Comparison of ENCODE assay signal across 32 cellular contexts in genomic region chr17:32357615-32358014, GRCh38.
"Had no signal": no experiment of that assay in that cellular context is flagged by ENCODE, and none has a peak within 500 bp of the region (broad histone marks: within the 10 kb centered on the region; RNA-seq: fewer than 3 reads in every experiment).

No MANE protein-coding gene starts in this region.

- H3K9me3 ChIP-seq: colonic mucosa, heart left ventricle, left lung, lower lobe of right lung, pancreas, prostate gland, thoracic aorta had no signal

- H3K4me3 ChIP-seq: cardiac muscle cell, colonic mucosa, heart left ventricle, left lung, lower lobe of right lung, pancreas, prostate gland, thoracic aorta had no signal

- H3K27me3 Mint-ChIP-seq: activated CD4-positive, alpha-beta memory T cell treated with anti-CD3 and anti-CD28 coated beads for 36 hours; activated naive CD8-positive, alpha-beta T cell; stimulated activated naive CD8-positive, alpha-beta T cell treated with anti-CD3 and anti-CD28 coated beads, Interleukin-15, Interleukin-2, amounts not matched to agents 100 ng/mL and 50 ng/mL, for 24 hours had no signal

- ATAC-seq: heart left ventricle; left lung; lower lobe of right lung; pancreas; sciatic nerve; stimulated activated effector memory CD8-positive, alpha-beta T cell treated with anti-CD3 and anti-CD28 coated beads, Interleukin-12 subunit alpha, Interleukin-12 subunit beta, amount 100 ng/mL, for 72 hours had no signal

- H3K27ac ChIP-seq: cardiac muscle cell, colonic mucosa, heart left ventricle, left lung, lower lobe of right lung, pancreas, prostate gland, thoracic aorta, VCaP had no signal

- H3K4me3 Mint-ChIP-seq: activated CD4-positive, alpha-beta memory T cell treated with anti-CD3 and anti-CD28 coated beads for 36 hours; stimulated activated effector memory CD8-positive, alpha-beta T cell treated with anti-CD3 and anti-CD28 coated beads, Interleukin-12 subunit alpha, Interleukin-12 subunit beta, amount 100 ng/mL, for 72 hours had no signal

- DNase-seq: activated CD4-positive, alpha-beta memory T cell treated with anti-CD3 and anti-CD28 coated beads for 36 hours; activated CD4-positive, alpha-beta T cell treated with anti-CD3 and anti-CD28 coated beads for 48 hours; activated T-cell treated with anti-CD3 and anti-CD28 coated beads, Interleukin-2, amount 50 U/mL, for 48 hours; anterior cingulate cortex; cerebellar nuclear complex; colonic mucosa; effector CD8-positive, alpha-beta T cell; erythroblast; foreskin fibroblast; heart left ventricle; hypothalamus; immature natural killer cell; kidney glomerular epithelial cell; left lung; lower lobe of right lung; mesendoderm; nucleus accumbens; pancreas; retina; small intestine; stimulated activated CD4-positive, alpha-beta T cell treated with anti-CD3 and anti-CD28 coated beads, Interleukin-4, amount 100 ng/mL, for 24 hours; T-helper 1 cell; trophoblast cell had no signal

- H3K27me3 ChIP-seq: cardiac muscle cell, colonic mucosa, heart left ventricle, left lung, pancreas had no signal

- H3K9me3 Mint-ChIP-seq: activated CD4-positive, alpha-beta memory T cell treated with anti-CD3 and anti-CD28 coated beads for 36 hours; activated T-helper 2 cell treated with anti-CD3 and anti-CD28 coated beads, Interferon-gamma antibody, Interleukin-2, Interleukin-4, amounts not matched to agents 10 μg/mL and 5 μg/mL and 100 μg/mL, durations not matched to agents 14 hours and 24 hours and 36 hours; immature natural killer cell; stimulated activated effector memory CD8-positive, alpha-beta T cell treated with anti-CD3 and anti-CD28 coated beads, Interleukin-12 subunit alpha, Interleukin-12 subunit beta, amount 100 ng/mL, for 72 hours; stimulated activated naive CD8-positive, alpha-beta T cell treated with anti-CD3 and anti-CD28 coated beads, Interleukin-15, Interleukin-2, amounts not matched to agents 100 ng/mL and 50 ng/mL, for 24 hours had no signal

- H3K27ac Mint-ChIP-seq: activated CD4-positive, alpha-beta memory T cell treated with anti-CD3 and anti-CD28 coated beads for 36 hours; activated naive CD8-positive, alpha-beta T cell; activated T-helper 2 cell treated with anti-CD3 and anti-CD28 coated beads, Interferon-gamma antibody, Interleukin-2, Interleukin-4, amounts not matched to agents 10 μg/mL and 5 μg/mL and 100 μg/mL, durations not matched to agents 14 hours and 24 hours and 36 hours; stimulated activated effector memory CD8-positive, alpha-beta T cell treated with anti-CD3 and anti-CD28 coated beads, Interleukin-12 subunit alpha, Interleukin-12 subunit beta, amount 100 ng/mL, for 72 hours; stimulated activated naive CD8-positive, alpha-beta T cell treated with anti-CD3 and anti-CD28 coated beads, Interleukin-15, Interleukin-2, amounts not matched to agents 100 ng/mL and 50 ng/mL, for 24 hours had no signal
